Comparison of ENCODE assay signal across 8 cellular contexts in genomic region chr22:21942407-21942895, GRCh38. TPM values are rescaled to one million over a fixed set of nuclear protein-coding genes. Genes with fewer than 3 reads are reported as not detected.
DNase-seq lines count a peak whose midpoint lies in the region; ATAC-seq and TF ChIP-seq lines count a peak whose summit lies in the region.

No MANE protein-coding gene starts in this region.

- peak overlapping the region; percentile 49 for H3K4me2 ChIP-seq in PC-9

- no peaks in the 10 kb centered on the region for H4K20me1 ChIP-seq in PC-9 (ENCODE audit: insufficient read depth)

- no peaks in the 10 kb centered on the region for H3K27me3 ChIP-seq in PC-9 (ENCODE audit: insufficient read depth, low read depth)
- no peaks in the 10 kb centered on the region for H3K27me3 ChIP-seq in vagina
- no peaks in the 10 kb centered on the region for H3K27me3 ChIP-seq in BE2C

- H3K27ac ChIP-seq in PC-9 (peak overlapping the region; percentile 59), caudate nucleus (ENCODE audit: low read depth, low read length) (peak overlapping the region; percentile 60), mesodermal cell (ENCODE audit: low read depth, low read length, severe bottlenecking) (peak overlapping the region; percentile 85), vagina (peak overlapping the region; percentile 88)

- no peak for ATAC-seq in HG03175 (IDR thresholded peaks at IDR 0.05; ENCODE audit: unreplicated experiment)

- H3K79me2 ChIP-seq in PC-9 (ENCODE audit: low read depth), result no peaks in the 10 kb centered on the region

- H3K9me3 ChIP-seq in PC-9 (ENCODE audit: insufficient read depth, low read depth) (no peaks in the 10 kb centered on the region), mesodermal cell (ENCODE audit: control insufficient read depth, low read length) (no peaks in the 10 kb centered on the region), vagina (no peaks in the 10 kb centered on the region), BE2C (no peaks in the 10 kb centered on the region)

- 70 to 82% methylated on average over 7 to 8 of the region's 8 CpGs for WGBS in mesodermal cell (ENCODE audit: insufficient coverage in 2 of 2), 2 experiments

- H3K9me2 ChIP-seq in PC-9 (ENCODE audit: insufficient read depth), result no peaks in the 10 kb centered on the region

- TF ChIP-seq CTCF in PC-9 (conservative IDR thresholded peaks at IDR 0.05) (no peak), vagina (IDR thresholded peaks at IDR 0.05) (no peak), BE2C (IDR thresholded peaks at IDR 0.05; ENCODE audit: low read depth, low read length) (no peak)

- H3K4me3 ChIP-seq in PC-9 (no peak overlapping the region), mesodermal cell (ENCODE audit: extremely low read depth, insufficient read depth, low read length, poor library complexity, severe bottlenecking) (no peak overlapping the region), vagina (peak overlapping the region in 1 of 2 donors; percentile 13), BE2C (ENCODE audit: low read depth, low read length) (no peak overlapping the region)

- BruUV-seq in PC-9 (replicated peaks; lab: Mats Ljungman, UMichigan), result no TSS peak

- no peak for TF ChIP-seq POLR2A in vagina (IDR thresholded peaks at IDR 0.05)

- H2AFZ ChIP-seq in PC-9, result peak overlapping the region; percentile 70; the same call in 1 of the 2 replicates

- intact Hi-C loops in PC-9 (cut with micrococcal nuclease; ENCODE audit: unreplicated experiment), result no loop called here
- intact Hi-C loops in vagina (cut with DNase I), result no loop called here

- DNase-seq in Daoy (ENCODE audit: low read depth) (peak; percentile 91), PC-9 (peak; percentile 65 to 73), caudate nucleus (lab: John Stamatoyannopoulos, UW) (peak in 5 of 61 donors; percentile 16 to 36 (median 28)), vagina (ENCODE audit: extremely low spot score in 2 of 2) (no peak), SIG-M5 treated with dmso at 0.1 percent for 504 hours (lab: John Stamatoyannopoulos, UW; ENCODE audit: unreplicated experiment) (no peak), BE2C (no peak)

- H3F3A ChIP-seq in PC-9 (ENCODE audit: insufficient read depth, low read depth), result peaks cover 8% of the 10 kb centered on the region

- POLR2A ChIA-PET in PC-9 (lab: Charles Lee; ENCODE audit: unreplicated experiment), result interaction anchor here (0.6 to 0.7 kb wide), 2 partner anchors 30 to 207 kb away, joined by 9 to 10 read pairs; partner anchors contain the start of gene YPEL1

- H3K4me1 ChIP-seq in PC-9 (replicated peaks; ENCODE audit: insufficient read depth) (peaks cover 17% of the 10 kb centered on the region), mesodermal cell (ENCODE audit: control insufficient read depth, insufficient read depth, low read length, poor library complexity, severe bottlenecking) (peaks cover 28% of the 10 kb centered on the region), vagina (peaks cover 94% of the 10 kb centered on the region), BE2C (0 out of 2 replicates have a peak, but pooled peaks cover 3% of the 10 kb centered on the region)

- CTCF ChIA-PET in PC-9 (lab: Charles Lee), result interaction anchor here (0.5 to 1.0 kb wide), 2 partner anchors 9 to 380 kb away, joined by 3 read pairs; no protein-coding TSS in a partner anchor

- no peaks in the 10 kb centered on the region for H3K36me3 ChIP-seq in PC-9 (ENCODE audit: low read depth)
- H3K36me3 ChIP-seq in mesodermal cell (ENCODE audit: control insufficient read depth, insufficient read depth, low read length), result peaks cover 40% of the 10 kb centered on the region
- H3K36me3 ChIP-seq in vagina, result peaks cover 0 to 22% of the 10 kb centered on the region in 2 donors
- peaks cover 9% of the 10 kb centered on the region for H3K36me3 ChIP-seq in BE2C

RNA-seq across cellular contexts. Expression of gene PPM1F, which starts 10.2 kb away (rescaled TPM):
- 22.9 and 29.6 TPM in 2 replicates for total RNA-seq in Daoy (2014; rRNA removed; shearing (Covaris generic))
- total RNA-seq in PC-9 (2021) (20.6 and 22.1 TPM in 2 replicates), vagina (35.6 TPM)
- 32.7 TPM for polyA plus RNA-seq in mesodermal cell (2013, experiment 1 of 2)
- polyA plus RNA-seq in mesodermal cell (2013, experiment 2 of 2), result 25.9 TPM
- 41.0 TPM for polyA plus RNA-seq in BE2C (2012; ENCODE audit: insufficient read depth, insufficient read length, low read depth)

RNA-seq across cellular contexts. Expression of gene TOP3B, which starts 40.1 kb away (rescaled TPM):
- 20.6 and 36.9 TPM in 2 replicates for total RNA-seq in Daoy (2014; rRNA removed; shearing (Covaris generic))
- 23.7 and 23.9 TPM in 2 replicates for total RNA-seq in PC-9 (2021)
- 54.8 TPM for polyA plus RNA-seq in mesodermal cell (2013, experiment 1 of 2)
- polyA plus RNA-seq in mesodermal cell (2013, experiment 2 of 2), result 41.0 TPM
- total RNA-seq in vagina, result 42.7 TPM
- 50.9 TPM for polyA plus RNA-seq in BE2C (2012; ENCODE audit: insufficient read depth, insufficient read length, low read depth)

Comparison
In these comparisons a context has a peak if more than half of its experiments do, and no peak if none do; other contexts are left out.
1. DNase-seq: peak in Daoy (single experiment) and PC-9 (2 of 2); none in vagina (0 of 2), SIG-M5 treated with dmso at 0.1 percent for 504 hours (single experiment) and BE2C (single experiment).
2. Peak in every context shown above with its lines, with median percentiles within 50 percentile points of each other: H3K27ac ChIP-seq.